In the genomic region with DNA sequence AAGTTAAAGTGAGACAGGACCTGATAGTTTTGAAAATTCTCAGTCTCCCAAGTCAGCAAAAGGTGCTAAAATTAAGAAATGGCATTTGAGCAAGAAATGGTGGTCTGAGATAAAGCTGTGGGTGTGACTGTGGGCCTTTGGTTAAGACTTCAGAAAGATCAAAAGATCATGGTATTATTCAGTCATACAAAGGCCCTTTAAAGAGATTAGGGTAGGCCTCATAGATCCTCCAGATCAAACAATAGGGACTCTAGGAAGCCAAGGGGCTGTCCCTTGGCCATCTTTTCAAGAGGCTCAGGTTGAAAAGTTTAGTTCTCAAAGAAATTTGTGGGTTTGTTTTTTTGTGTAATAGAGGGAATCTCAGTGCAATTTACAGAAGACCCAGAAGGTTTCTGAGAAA, we compare ENCODE assay signal across 21 cellular contexts. TPM values are rescaled to one million over a fixed set of nuclear protein-coding genes. Genes with fewer than 3 reads are reported as not detected.
DNase-seq lines count a peak whose midpoint lies in the region; ATAC-seq and TF ChIP-seq lines count a peak whose summit lies in the region.
"Had no signal": no experiment of that assay in that cellular context is flagged by ENCODE, and none has a peak within 500 bp of the region (broad histone marks: within the 10 kb centered on the region; RNA-seq: fewer than 3 reads in every experiment).

No MANE protein-coding gene starts in this region.

- H3K9me3 ChIP-seq in esophagus squamous epithelium, result peaks cover 0 to 3% (median 0%) of the 10 kb centered on the region in 3 donors
- H3K9me3 ChIP-seq in neuronal stem cell (replicated peaks in 1 of 2; ENCODE audit: control insufficient read depth in 2 of 2, insufficient read depth in 1 of 2, low read depth in 1 of 2, low read length in 2 of 2), result peaks cover 0 to 4% of the 10 kb centered on the region in 2 donors

- no peaks in the 10 kb centered on the region for H3K79me1 ChIP-seq in neuronal stem cell (ENCODE audit: low read depth, low read length)

- H3K4me1 ChIP-seq in esophagus squamous epithelium, result peaks cover 11 to 42% (median 19%) of the 10 kb centered on the region in 3 donors
- H3K4me1 ChIP-seq in neuronal stem cell (ENCODE audit: control insufficient read depth in 2 of 2, insufficient read depth in 1 of 2, low read depth in 1 of 2, low read length in 2 of 2), result peaks cover 0 to 3% of the 10 kb centered on the region in 2 donors

- H3K27me3 Mint-ChIP-seq in activated T-cell treated with anti-CD3 and anti-CD28 coated beads, Interleukin-2, amount 50 U/mL, for 4 hours (ENCODE audit: low read depth), result peaks cover 9% of the 10 kb centered on the region
- H3K27me3 Mint-ChIP-seq in activated T-cell treated with anti-CD3 and anti-CD28 coated beads, Interleukin-2, amount 50 U/mL, for 24 hours, result peaks cover 33% of the 10 kb centered on the region
- H3K27me3 Mint-ChIP-seq in endothelial cell (ENCODE audit: unreplicated experiment), result no peaks in the 10 kb centered on the region

- no peak overlapping the region for H3K23ac ChIP-seq in neuronal stem cell (ENCODE audit: low read depth, low read length, poor library complexity)

- ATAC-seq in activated T-cell treated with anti-CD3 and anti-CD28 coated beads, Interleukin-2, amount 50 U/mL, for 4 hours, result peak; percentile 38 to 43
- ATAC-seq in GM21447 (IDR thresholded peaks at IDR 0.05; ENCODE audit: unreplicated experiment), result no peak
- ATAC-seq: HCT116 had no signal

- no peaks in the 10 kb centered on the region for H3K36me3 Mint-ChIP-seq in activated T-cell treated with anti-CD3 and anti-CD28 coated beads, Interleukin-2, amount 50 U/mL, for 4 hours (ENCODE audit: insufficient read depth)
- H3K36me3 Mint-ChIP-seq in activated T-cell treated with anti-CD3 and anti-CD28 coated beads, Interleukin-2, amount 50 U/mL, for 24 hours (ENCODE audit: low read depth), result no peaks in the 10 kb centered on the region
- H3K36me3 Mint-ChIP-seq in endothelial cell (ENCODE audit: low read depth, unreplicated experiment), result no peaks in the 10 kb centered on the region
- H3K36me3 Mint-ChIP-seq: CD4-positive, CD25-positive, alpha-beta regulatory T cell had no signal

- H4K91ac ChIP-seq in neuronal stem cell (ENCODE audit: low read depth, low read length, poor library complexity), result no peak overlapping the region

- H3K9ac ChIP-seq in neuronal stem cell (ENCODE audit: low read depth, low read length, poor library complexity), result no peak overlapping the region
- H3K9ac ChIP-seq: KMS-11 had no signal

- H3K18ac ChIP-seq in neuronal stem cell (ENCODE audit: low read length), result no peak overlapping the region

- H2BK5ac ChIP-seq in neuronal stem cell (ENCODE audit: low read length), result no peak overlapping the region

- no peak for TF ChIP-seq POLR2A in esophagus squamous epithelium (IDR thresholded peaks at IDR 0.05)

- no peak overlapping the region for H3K14ac ChIP-seq in neuronal stem cell (ENCODE audit: low read length)

- H3K36me3 ChIP-seq in esophagus squamous epithelium (no peaks in the 10 kb centered on the region), neuronal stem cell (replicated peaks in 1 of 2; ENCODE audit: control insufficient read depth in 2 of 2, insufficient read depth in 2 of 2, low read length in 2 of 2) (no peaks in the 10 kb centered on the region)

- H2AFZ ChIP-seq in neuronal stem cell (ENCODE audit: low read length), result no peak overlapping the region

- H4K8ac ChIP-seq in neuronal stem cell (ENCODE audit: low read depth, low read length), result no peak overlapping the region

- no peak overlapping the region for H3K27ac Mint-ChIP-seq in activated T-cell treated with anti-CD3 and anti-CD28 coated beads, Interleukin-2, amount 50 U/mL, for 24 hours
- H3K27ac Mint-ChIP-seq in endothelial cell (ENCODE audit: unreplicated experiment), result no peak overlapping the region
- H3K27ac Mint-ChIP-seq: CD4-positive, CD25-positive, alpha-beta regulatory T cell; IgD-negative memory B cell had no signal

- H2BK15ac ChIP-seq in neuronal stem cell (ENCODE audit: low read length), result no peak overlapping the region

- TF ChIP-seq CTCF in esophagus squamous epithelium (IDR thresholded peaks at IDR 0.05) (no peak), endothelial cell (IDR thresholded peaks at IDR 0.05; ENCODE audit: unreplicated experiment) (no peak)

- H3K27me3 ChIP-seq in esophagus squamous epithelium, result no peaks in the 10 kb centered on the region
- peaks cover 0 to 32% (median 0%) of the 10 kb centered on the region in 3 experiments for H3K27me3 ChIP-seq in neuronal stem cell (ENCODE audit: control insufficient read depth in 3 of 3, insufficient read depth in 3 of 3, low read depth in 1 of 3, low read length in 3 of 3)

- H3K4me3 ChIP-seq in esophagus squamous epithelium (no peak overlapping the region), neuronal stem cell (ENCODE audit: low read length in 2 of 2) (no peak overlapping the region)

- no peak overlapping the region for H3K4me2 ChIP-seq in neuronal stem cell (ENCODE audit: insufficient read depth, low read length, poor library complexity, severe bottlenecking)
- H3K4me2 ChIP-seq: KMS-11 had no signal

- H2AK5ac ChIP-seq in neuronal stem cell (ENCODE audit: low read depth, low read length), result no peak overlapping the region

- intact Hi-C loops in esophagus squamous epithelium (cut with DNase I), result no loop called here

- peak overlapping the region; percentile 9 to 58 (median 41) for H3K27ac ChIP-seq in esophagus squamous epithelium
- no peak overlapping the region for H3K27ac ChIP-seq in neuronal stem cell (replicated peaks; ENCODE audit: low read length)
- H3K27ac ChIP-seq: KMS-11 had no signal

- no peak overlapping the region for H2BK12ac ChIP-seq in neuronal stem cell (ENCODE audit: low read length)

- H3K9me3 Mint-ChIP-seq in activated T-cell treated with anti-CD3 and anti-CD28 coated beads, Interleukin-2, amount 50 U/mL, for 4 hours, result no peaks in the 10 kb centered on the region
- H3K9me3 Mint-ChIP-seq in activated T-cell treated with anti-CD3 and anti-CD28 coated beads, Interleukin-2, amount 50 U/mL, for 24 hours, result no peaks in the 10 kb centered on the region
- no peaks in the 10 kb centered on the region for H3K9me3 Mint-ChIP-seq in endothelial cell (ENCODE audit: unreplicated experiment)
- H3K9me3 Mint-ChIP-seq: CD4-positive, CD25-positive, alpha-beta regulatory T cell; IgD-negative memory B cell had no signal

- H3K4ac ChIP-seq in neuronal stem cell (ENCODE audit: low read length), result no peak overlapping the region

- H3K4me1 Mint-ChIP-seq in activated T-cell treated with anti-CD3 and anti-CD28 coated beads, Interleukin-2, amount 50 U/mL, for 4 hours (ENCODE audit: low read depth), result no peaks in the 10 kb centered on the region
- peaks cover 8% of the 10 kb centered on the region for H3K4me1 Mint-ChIP-seq in activated T-cell treated with anti-CD3 and anti-CD28 coated beads, Interleukin-2, amount 50 U/mL, for 24 hours (ENCODE audit: low read depth)
- H3K4me1 Mint-ChIP-seq in endothelial cell (ENCODE audit: unreplicated experiment), result no peaks in the 10 kb centered on the region
- H3K4me1 Mint-ChIP-seq: CD4-positive, CD25-positive, alpha-beta regulatory T cell; IgD-negative memory B cell had no signal

- no peak overlapping the region for H2BK120ac ChIP-seq in neuronal stem cell (ENCODE audit: low read depth, low read length)

- no peak overlapping the region for H3K4me3 Mint-ChIP-seq in activated T-cell treated with anti-CD3 and anti-CD28 coated beads, Interleukin-2, amount 50 U/mL, for 4 hours
- no peak overlapping the region for H3K4me3 Mint-ChIP-seq in activated T-cell treated with anti-CD3 and anti-CD28 coated beads, Interleukin-2, amount 50 U/mL, for 24 hours
- no peak overlapping the region for H3K4me3 Mint-ChIP-seq in endothelial cell (ENCODE audit: unreplicated experiment)
- H3K4me3 Mint-ChIP-seq: CD4-positive, CD25-positive, alpha-beta regulatory T cell; IgD-negative memory B cell had no signal

- no peak for DNase-seq in activated T-cell treated with anti-CD3 and anti-CD28 coated beads, Interleukin-2, amount 50 U/mL, for 4 hours
- DNase-seq in activated T-cell treated with anti-CD3 and anti-CD28 coated beads, Interleukin-2, amount 50 U/mL, for 24 hours, result no peak
- no peak for DNase-seq in esophagus squamous epithelium (lab: John Stamatoyannopoulos, UW)
- peak; percentile 11 for DNase-seq in neuronal stem cell (ENCODE audit: low spot score)
- DNase-seq in endothelial cell (ENCODE audit: low spot score), result no peak
- no peak for DNase-seq in D341Med (ENCODE audit: low spot score)
- DNase-seq: CD4-positive, CD25-positive, alpha-beta regulatory T cell; MM.1S; NCI-H2029 treated with DMSO at 0.1 percent for 48 hours; NCI-H2227 treated with DMSO at 0.1 percent for 48 hours; NCI-H69; RPMI8226; SHP77 had no signal

RNA-seq across cellular contexts. Expression of a gene that starts 8.4 kb away (rescaled TPM):
- not detected for total RNA-seq in activated T-cell treated with anti-CD3 and anti-CD28 coated beads, Interleukin-2, amount 50 U/mL, for 4 hours
- total RNA-seq in esophagus squamous epithelium, result not detected
- not detected for polyA plus RNA-seq in neuronal stem cell (2013, experiment 1 of 2)
- not detected for polyA plus RNA-seq in neuronal stem cell (2013, experiment 2 of 2)
- not detected for total RNA-seq in endothelial cell (ENCODE audit: unreplicated experiment)
- total RNA-seq: A172; CD4-positive, CD25-positive, alpha-beta regulatory T cell; H1; NCI-H460 had no signal
- polyA plus RNA-seq: BJ; CD4-positive, CD25-positive, alpha-beta regulatory T cell; H1; IgD-negative memory B cell had no signal
